5 cellular contexts compared by ENCODE assay signal in genomic region chr4:98000940-98001339, GRCh38.
"Had no signal": no experiment of that assay in that cellular context is flagged by ENCODE, and none has a peak within 500 bp of the region (broad histone marks: within the 10 kb centered on the region; RNA-seq: fewer than 3 reads in every experiment).

No MANE protein-coding gene starts in this region.

- H3K27ac ChIP-seq: HL-60 had no signal

- ATAC-seq: HepG2, K562 had no signal

- H3K4me3 ChIP-seq: K562 had no signal

- DNase-seq: IMR-90, KBM-7 had no signal
